In genomic region chrX:15319075-15319474, GRCh38 we compare ENCODE assay signal across 24 cellular contexts. TPM values are rescaled to one million over a fixed set of nuclear protein-coding genes. Genes with fewer than 3 reads are reported as not detected.
A peak's percentile ranks its signal among the peaks of the same experiment; 100 is the strongest.
DNase-seq lines count a peak whose midpoint lies in the region; ATAC-seq and TF ChIP-seq lines count a peak whose summit lies in the region.
"Had no signal": no experiment of that assay in that cellular context is flagged by ENCODE, and none has a peak within 500 bp of the region (broad histone marks: within the 10 kb centered on the region; RNA-seq: fewer than 3 reads in every experiment).

No MANE protein-coding gene starts in this region.

- no peaks in the 10 kb centered on the region for H3K27me3 ChIP-seq in hepatocyte
- H3K27me3 ChIP-seq: Peyer's patch had no signal

- no peak overlapping the region for H3K4me2 ChIP-seq in hepatocyte

- WGBS in hepatocyte (ENCODE audit: low lambda C conversion rate, missing lambda C conversion rate) = 84% methylated on average over 4 of the region's 4 CpGs

- H3K27ac ChIP-seq in substantia nigra (ENCODE audit: low read depth, low read length, poor library complexity, severe bottlenecking) (peak overlapping the region; percentile 30), hepatocyte (no peak overlapping the region)
- H3K27ac ChIP-seq: HL-60, Peyer's patch had no signal

- H3K9me3 ChIP-seq in hepatocyte (ENCODE audit: low read depth) = no peaks in the 10 kb centered on the region
- H3K9me3 ChIP-seq: Peyer's patch had no signal

- H3K9me3 Mint-ChIP-seq in stimulated activated naive B cell treated with anti-CD40 and anti-IgM and Interleukin-4, amounts not matched to agents 10 μg/mL and 1 μg/mL and 100 μg/mL, for 72 hours = no peaks in the 10 kb centered on the region
- H3K9me3 Mint-ChIP-seq: CD4-positive, CD25-positive, alpha-beta regulatory T cell had no signal

- H3K27ac Mint-ChIP-seq in stimulated activated naive B cell treated with anti-CD40 and anti-IgM and Interleukin-4, amounts not matched to agents 10 μg/mL and 1 μg/mL and 100 μg/mL, for 72 hours = no peak overlapping the region
- H3K27ac Mint-ChIP-seq: CD4-positive, CD25-positive, alpha-beta regulatory T cell had no signal

- no peaks in the 10 kb centered on the region for H3K79me2 ChIP-seq in hepatocyte

- peaks cover 6 to 15% of the 10 kb centered on the region in 2 donors for H3K36me3 Mint-ChIP-seq in stimulated activated naive B cell treated with anti-CD40 and anti-IgM and Interleukin-4, amounts not matched to agents 10 μg/mL and 1 μg/mL and 100 μg/mL, for 72 hours

- no peak overlapping the region for H3K4me3 ChIP-seq in hepatocyte
- H3K4me3 ChIP-seq: GM12878, Peyer's patch had no signal

- no peaks in the 10 kb centered on the region for H3K27me3 Mint-ChIP-seq in stimulated activated naive B cell treated with anti-CD40 and anti-IgM and Interleukin-4, amounts not matched to agents 10 μg/mL and 1 μg/mL and 100 μg/mL, for 72 hours
- H3K27me3 Mint-ChIP-seq: CD4-positive, CD25-positive, alpha-beta regulatory T cell had no signal

- TF ChIP-seq CTCF in hepatocyte (IDR thresholded peaks at IDR 0.05; ENCODE audit: poor library complexity) = no peak

- H3K4me3 Mint-ChIP-seq in stimulated activated naive B cell treated with anti-CD40 and anti-IgM and Interleukin-4, amounts not matched to agents 10 μg/mL and 1 μg/mL and 100 μg/mL, for 72 hours = no peak overlapping the region
- H3K4me3 Mint-ChIP-seq: CD4-positive, CD25-positive, alpha-beta regulatory T cell had no signal

- no peaks in the 10 kb centered on the region for H3K9me2 ChIP-seq in hepatocyte (replicated peaks; ENCODE audit: insufficient read depth)

- H3K4me1 Mint-ChIP-seq in stimulated activated naive B cell treated with anti-CD40 and anti-IgM and Interleukin-4, amounts not matched to agents 10 μg/mL and 1 μg/mL and 100 μg/mL, for 72 hours = no peaks in the 10 kb centered on the region
- H3K4me1 Mint-ChIP-seq: CD4-positive, CD25-positive, alpha-beta regulatory T cell had no signal

- H3K36me3 ChIP-seq in hepatocyte (replicated peaks; ENCODE audit: insufficient read depth, low read depth) = no peaks in the 10 kb centered on the region

- in situ Hi-C loops in SK-MEL-5 (cut with HindIII; ENCODE audit: low pct_unique_long_range_greater_than_20kb, low sequenced_read_pairs) = no loop called here

- no peaks in the 10 kb centered on the region for H3K4me1 ChIP-seq in hepatocyte (ENCODE audit: insufficient read depth)
- H3K4me1 ChIP-seq: Peyer's patch had no signal

- no peak for TF ChIP-seq POLR2A in erythroblast (IDR thresholded peaks at IDR 0.05; ENCODE audit: low read length)

- no peak for ATAC-seq in GM19455 (IDR thresholded peaks at IDR 0.05; ENCODE audit: unreplicated experiment)
- ATAC-seq in stimulated activated naive B cell treated with anti-CD40 and anti-IgM and Interleukin-4, amounts not matched to agents 10 μg/mL and 1 μg/mL and 100 μg/mL, for 72 hours (replicated peaks) = no peak
- ATAC-seq: GM12878 had no signal

- peak; percentile 75 for DNase-seq in SK-MEL-5 (ENCODE audit: low read depth, low spot score)
- DNase-seq in foreskin melanocyte = peak; percentile 85
- peak; percentile 31 for DNase-seq in midbrain (lab: John Stamatoyannopoulos, UW)
- no peak for DNase-seq in substantia nigra (lab: John Stamatoyannopoulos, UW)
- DNase-seq in erythroblast (lab: John Stamatoyannopoulos, UW) = no peak
- DNase-seq in stimulated activated naive B cell treated with anti-CD40 and anti-IgM and Interleukin-4, amounts not matched to agents 10 μg/mL and 1 μg/mL and 100 μg/mL, for 72 hours = no peak
- DNase-seq in hepatocyte (ENCODE audit: low spot score) = no peak
- DNase-seq: CD4-positive, CD25-positive, alpha-beta regulatory T cell; DND-41; H7; KBM-7; NCI-H1092 treated with DMSO at 0.1 percent for 48 hours; NCI-H146; NCI-H2029 treated with DMSO at 0.1 percent for 48 hours; NCI-H345; NCI-H524; NCI-H82; Peyer's patch had no signal

- no peak overlapping the region for H2AFZ ChIP-seq in hepatocyte

- no peaks in the 10 kb centered on the region for H4K20me1 ChIP-seq in hepatocyte (ENCODE audit: insufficient read depth, poor library complexity, severe bottlenecking)

RNA-seq across cellular contexts. Expression of gene ASB11, which starts 3.6 kb away (rescaled TPM):
- total RNA-seq in SK-MEL-5 (2014; rRNA removed; shearing (Covaris generic)) = 3.5 TPM in 2 replicates
- polyA plus RNA-seq in SK-MEL-5 (2015; cell fraction: cytosol; rRNA removed) = 0.96 and 1.5 TPM in 2 replicates
- 0.93 and 2.7 TPM in 2 replicates for polyA plus RNA-seq in SK-MEL-5 (2015; cell fraction: nucleus; rRNA removed)
- 0.20 and 0.40 TPM in 2 replicates for total RNA-seq in hepatocyte
- not detected in 2 replicates for polyA plus RNA-seq in hepatocyte
- total RNA-seq: GM12878, H7, HT-29, OCI-LY7, Peyer's patch had no signal
- polyA plus RNA-seq: BJ; CD4-positive, CD25-positive, alpha-beta regulatory T cell; GM12878 had no signal

RNA-seq across cellular contexts. Expression of gene PIGA, which starts 16.2 kb away (rescaled TPM):
- 22.0 and 26.3 TPM in 2 replicates for total RNA-seq in SK-MEL-5 (2014; rRNA removed; shearing (Covaris generic))
- 10.6 and 11.5 TPM in 2 replicates for polyA plus RNA-seq in SK-MEL-5 (2015; cell fraction: cytosol; rRNA removed)
- 69.3 and 73.2 TPM in 2 replicates for polyA plus RNA-seq in SK-MEL-5 (2015; cell fraction: nucleus; rRNA removed)
- 13.6 and 23.0 TPM in 2 replicates for total RNA-seq in hepatocyte
- 6.9 and 9.1 TPM in 2 replicates for polyA plus RNA-seq in hepatocyte

RNA-seq across cellular contexts. Expression of gene ASB9, which starts 49.2 kb away (rescaled TPM):
- 30.3 and 35.7 TPM in 2 replicates for total RNA-seq in SK-MEL-5 (2014; rRNA removed; shearing (Covaris generic))
- 35.1 and 45.2 TPM in 2 replicates for polyA plus RNA-seq in SK-MEL-5 (2015; cell fraction: cytosol; rRNA removed)
- 23.1 and 34.5 TPM in 2 replicates for polyA plus RNA-seq in SK-MEL-5 (2015; cell fraction: nucleus; rRNA removed)
- 6.0 and 10.0 TPM in 2 replicates for total RNA-seq in hepatocyte
- 4.1 and 4.7 TPM in 2 replicates for polyA plus RNA-seq in hepatocyte
- total RNA-seq: CD4-positive, CD25-positive, alpha-beta regulatory T cell; OCI-LY7 had no signal

Comparison
In these comparisons a context has a peak if more than half of its experiments do, and no peak if none do; other contexts are left out.
1. DNase-seq: peak in SK-MEL-5 (single experiment), foreskin melanocyte (single experiment) and midbrain (single experiment); none in substantia nigra (0 of 49), erythroblast (0 of 2), stimulated activated naive B cell treated with anti-CD40 and anti-IgM and Interleukin-4, amounts not matched to agents 10 μg/mL and 1 μg/mL and 100 μg/mL, for 72 hours (single experiment) and hepatocyte (single experiment).